15 cellular contexts compared by ENCODE assay signal in the genomic region with DNA sequence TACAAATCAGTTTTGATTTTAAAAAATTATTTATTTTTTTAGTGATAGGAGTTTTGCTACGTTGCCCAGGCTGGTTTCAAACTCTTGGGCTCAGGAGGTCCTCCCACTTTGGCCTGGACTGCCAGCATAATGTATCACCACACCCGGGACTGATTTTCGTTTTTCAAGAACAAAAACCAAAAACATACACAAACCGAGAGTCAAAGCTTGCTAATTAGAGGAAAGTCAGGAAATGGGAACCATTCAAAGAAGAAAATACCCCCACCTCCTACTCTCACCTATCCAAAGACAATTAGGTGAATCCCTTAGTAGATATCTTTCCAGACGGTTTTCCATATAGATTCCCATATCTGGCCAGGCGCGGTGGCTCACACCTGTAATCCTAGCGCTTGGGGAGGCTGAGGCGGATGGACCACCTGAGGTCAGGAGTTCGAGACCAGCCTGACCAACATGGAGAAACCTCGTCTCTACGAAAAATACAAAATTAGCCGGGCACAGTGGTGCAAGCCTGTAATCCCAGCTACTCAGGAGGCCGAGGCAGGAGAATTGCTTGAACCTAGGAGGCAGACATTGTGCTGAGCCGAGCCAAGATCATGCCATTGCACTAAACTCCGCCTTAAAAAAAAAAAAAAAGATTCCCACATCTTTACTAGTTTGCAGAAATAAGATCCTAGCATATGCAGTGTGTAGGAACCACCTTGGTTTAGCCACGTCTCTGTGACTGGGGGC. TPM values are rescaled to one million over a fixed set of nuclear protein-coding genes. Genes with fewer than 3 reads are reported as not detected.
DNase-seq lines count a peak whose midpoint lies in the region; ATAC-seq and TF ChIP-seq lines count a peak whose summit lies in the region.
"Had no signal": no experiment of that assay in that cellular context is flagged by ENCODE, and none has a peak within 500 bp of the region (broad histone marks: within the 10 kb centered on the region; RNA-seq: fewer than 3 reads in every experiment).

No MANE protein-coding gene starts in this region.

- no peaks in the 10 kb centered on the region for H3K36me3 ChIP-seq in effector memory CD4-positive, alpha-beta T cell (ENCODE audit: control insufficient read depth, insufficient read depth, low read length)
- H3K36me3 ChIP-seq in upper lobe of right lung: no peaks in the 10 kb centered on the region
- no peaks in the 10 kb centered on the region for H3K36me3 ChIP-seq in ovary
- H3K36me3 ChIP-seq: heart right ventricle, left ventricle myocardium inferior had no signal

- peaks cover 38% of the 10 kb centered on the region for H3K4me1 ChIP-seq in effector memory CD4-positive, alpha-beta T cell (ENCODE audit: control insufficient read depth, insufficient read depth, low read length, poor library complexity, severe bottlenecking)
- H3K4me1 ChIP-seq in upper lobe of right lung: no peaks in the 10 kb centered on the region
- H3K4me1 ChIP-seq in ovary (ENCODE audit: insufficient read depth): peaks cover 5% of the 10 kb centered on the region
- H3K4me1 ChIP-seq: body of pancreas had no signal

- H3K27ac ChIP-seq in effector memory CD4-positive, alpha-beta T cell (ENCODE audit: insufficient read depth, low read length, poor library complexity, severe bottlenecking): peak overlapping the region; percentile 88
- peak overlapping the region; percentile 66 for H3K27ac ChIP-seq in upper lobe of right lung
- H3K27ac ChIP-seq in ovary: no peak overlapping the region
- H3K27ac ChIP-seq: body of pancreas, left ventricle myocardium inferior, PC-9 had no signal

- H3K9me3 ChIP-seq in effector memory CD4-positive, alpha-beta T cell (ENCODE audit: control insufficient read depth, low read length): no peaks in the 10 kb centered on the region
- no peaks in the 10 kb centered on the region for H3K9me3 ChIP-seq in upper lobe of right lung
- no peaks in the 10 kb centered on the region for H3K9me3 ChIP-seq in ovary
- H3K9me3 ChIP-seq: body of pancreas, heart right ventricle, left ventricle myocardium inferior had no signal

- peak; percentile 28 for DNase-seq in stimulated activated CD4-positive, alpha-beta T cell treated with anti-CD3 and anti-CD28 coated beads, Interleukin-15, amount 100 ng/mL, for 24 hours
- no peak for DNase-seq in stimulated activated CD4-positive, alpha-beta T cell treated with anti-CD3 and anti-CD28 coated beads, Interleukin-2, amount 100 ng/mL, for 48 hours
- peak; percentile 70 for DNase-seq in OCI-M1 (lab: John Stamatoyannopoulos, UW)
- DNase-seq in effector memory CD4-positive, alpha-beta T cell: no peak
- no peak for DNase-seq in upper lobe of right lung
- DNase-seq in foreskin fibroblast: no peak
- DNase-seq in SIG-M5 treated with dmso at 0.1 percent for 504 hours (lab: John Stamatoyannopoulos, UW; ENCODE audit: unreplicated experiment): no peak
- DNase-seq in ovary: no peak
- DNase-seq: body of pancreas, heart right ventricle, left ventricle myocardium inferior, NCI-H2171 treated with DMSO at 0.1 percent for 48 hours, PC-9 had no signal

- TF ChIP-seq POLR2A in ovary (IDR thresholded peaks at IDR 0.05): no peak

- TF ChIP-seq CTCF in upper lobe of right lung (IDR thresholded peaks at IDR 0.05) (no peak), foreskin fibroblast (IDR thresholded peaks at IDR 0.05; ENCODE audit: low read depth, low read length) (no peak), ovary (IDR thresholded peaks at IDR 0.05) (no peak)

- intact Hi-C loops in upper lobe of right lung (cut with DNase I) (no loop called here), ovary (cut with DNase I) (loop anchor here in 1 of 4 donors (10.0 kb wide), 1 partner anchor 113 kb away; the partner anchor contains the start of gene ZG16)

- no peak for ATAC-seq in upper lobe of right lung
- ATAC-seq: body of pancreas had no signal

- peak overlapping the region; percentile 90 for H3K4me3 ChIP-seq in effector memory CD4-positive, alpha-beta T cell (ENCODE audit: insufficient read depth, low read depth, low read length, poor library complexity, severe bottlenecking)
- H3K4me3 ChIP-seq in upper lobe of right lung (peak overlapping the region; percentile 51), foreskin fibroblast (ENCODE audit: low read depth in 1 of 2, low read length in 2 of 2) (no peak overlapping the region), ovary (no peak overlapping the region)
- H3K4me3 ChIP-seq: body of pancreas, left ventricle myocardium inferior, PC-9 had no signal

- no peak for TF ChIP-seq EP300 in ovary (IDR thresholded peaks at IDR 0.05)

- 75 to 77% (median 76%) methylated on average over 17 of the region's 17 CpGs for WGBS in ovary, 3 donors

- H3K27me3 ChIP-seq in effector memory CD4-positive, alpha-beta T cell (replicated peaks; ENCODE audit: control insufficient read depth, insufficient read depth, low read length, poor library complexity, severe bottlenecking): no peaks in the 10 kb centered on the region
- H3K27me3 ChIP-seq in upper lobe of right lung (no peaks in the 10 kb centered on the region), ovary (no peaks in the 10 kb centered on the region)
- H3K27me3 ChIP-seq: body of pancreas had no signal

RNA-seq across cellular contexts. Expression of gene SPN, which starts 0.9 kb away (rescaled TPM):
- total RNA-seq in upper lobe of right lung (70.7 TPM), ovary (1 to 10 TPM in 3 of 7 donors, under 1 TPM in 4; 0.60 to 2.3 (median 0.88) TPM)
- 1 to 10 TPM in 1 of 2 donors, under 1 TPM in 1; 0.42 to 5.1 TPM for polyA plus RNA-seq in ovary
- total RNA-seq: LHCN-M2, osteocyte had no signal

RNA-seq across cellular contexts. Expression of gene QPRT, which starts 16.8 kb away (rescaled TPM):
- total RNA-seq in upper lobe of right lung: 15.0 TPM
- 10 to 100 TPM; 31.8 to 67.9 (median 43.1) TPM for total RNA-seq in ovary
- polyA plus RNA-seq in ovary: 10 to 100 TPM; 21.4 to 47.7 TPM

Comparison
In these comparisons a context has a peak if more than half of its experiments do, and no peak if none do; other contexts are left out.
1. DNase-seq: peak in stimulated activated CD4-positive, alpha-beta T cell treated with anti-CD3 and anti-CD28 coated beads, Interleukin-15, amount 100 ng/mL, for 24 hours (single experiment) and OCI-M1 (single experiment); none in stimulated activated CD4-positive, alpha-beta T cell treated with anti-CD3 and anti-CD28 coated beads, Interleukin-2, amount 100 ng/mL, for 48 hours (0 of 2), effector memory CD4-positive, alpha-beta T cell (0 of 3), upper lobe of right lung (single experiment), foreskin fibroblast (0 of 2), SIG-M5 treated with dmso at 0.1 percent for 504 hours (single experiment) and ovary (0 of 5).
2. H3K27ac ChIP-seq: peak in effector memory CD4-positive, alpha-beta T cell (single experiment) and upper lobe of right lung (single experiment); none in ovary (0 of 2).
3. H3K4me3 ChIP-seq: peak in effector memory CD4-positive, alpha-beta T cell (single experiment) and upper lobe of right lung (single experiment); none in foreskin fibroblast (0 of 2) and ovary (single experiment).
4. RNA of gene SPN, which starts 0.9 kb away (total RNA-seq): 70.7 TPM in upper lobe of right lung (single experiment); 0.60 to 2.3 TPM in ovary; every median in the first group is over 10 times any median in the second.